In the genomic region with DNA sequence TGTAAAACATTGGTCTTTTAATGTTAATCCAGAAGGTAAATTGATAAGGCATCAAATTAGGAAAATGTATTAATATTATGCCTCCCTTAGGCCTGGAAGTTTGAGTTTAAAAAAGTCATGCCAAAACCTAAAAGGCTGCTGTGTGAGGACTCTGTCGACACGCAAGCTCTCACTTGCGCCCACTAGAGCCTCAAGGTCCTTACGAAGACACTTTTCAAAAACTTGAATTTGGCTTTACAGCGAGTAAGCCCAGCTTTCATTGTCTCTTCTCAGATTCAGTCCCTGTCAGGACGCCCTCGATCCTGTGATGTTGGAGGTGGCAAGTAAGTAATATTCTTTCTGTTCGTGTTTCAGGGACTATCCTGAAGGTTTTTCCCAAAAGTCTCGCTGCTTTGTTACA, we compare ENCODE assay signal across 21 cellular contexts.
DNase-seq lines count a peak whose midpoint lies in the region; ATAC-seq, FAIRE-seq and TF ChIP-seq lines count a peak whose summit lies in the region.
"Had no signal": no experiment of that assay in that cellular context is flagged by ENCODE, and none has a peak within 500 bp of the region (broad histone marks: within the 10 kb centered on the region; RNA-seq: fewer than 3 reads in every experiment).

No MANE protein-coding gene starts in this region.

- no peak overlapping the region for H2BK12ac ChIP-seq in H1 (ENCODE audit: low read depth, low read length)

- H4K5ac ChIP-seq in H1 (ENCODE audit: insufficient read length, low read depth, low read length) = no peak overlapping the region

- H3K9ac ChIP-seq in H1 (replicated peaks in 1 of 4; ENCODE audit: extremely low read depth in 1 of 4, low read depth in 3 of 4, low read length in 3 of 4) = no peak overlapping the region

- H3K14ac ChIP-seq in H1 (ENCODE audit: insufficient read length) = no peak overlapping the region

- no peak overlapping the region for H3K4me2 ChIP-seq in GM23338
- no peak overlapping the region for H3K4me2 ChIP-seq in H1 (ENCODE audit: insufficient read depth in 1 of 2, low read depth in 2 of 2, low read length in 2 of 2)

- TF ChIP-seq POLR2A in H1 (IDR thresholded peaks at IDR 0.05; ENCODE audit: control extremely low read depth in 1 of 2, low read depth in 2 of 2, low read length in 2 of 2) = no peak

- H3K27me3 ChIP-seq in GM23338 (ENCODE audit: insufficient read depth) (no peaks in the 10 kb centered on the region), H1 (replicated peaks in 1 of 4; ENCODE audit: control insufficient read depth in 3 of 4, extremely low read depth in 1 of 4, insufficient read depth in 3 of 4, low read length in 3 of 4) (no peaks in the 10 kb centered on the region)
- H3K27me3 ChIP-seq: breast epithelium, esophagus muscularis mucosa, MG63, right lobe of liver, tibial nerve had no signal

- TF ChIP-seq CTCF in GM23338 (conservative IDR thresholded peaks at IDR 0.05; ENCODE audit: low read depth in 2 of 2) (peak; percentile 22 to 55; a peak in 3 of 4 replicates), H1 (IDR thresholded peaks at IDR 0.05; ENCODE audit: control extremely low read depth in 1 of 3, insufficient read depth in 1 of 3, low read depth in 1 of 3, low read length in 3 of 3) (peak; percentile 16 to 45 (median 22); a peak in 3 of 4 replicates)

- ATAC-seq in GM23338 = peak; percentile 17; the same call in 2 of the 3 replicates
- ATAC-seq: left ventricle myocardium superior, right lobe of liver had no signal

- H3K18ac ChIP-seq in H1 (ENCODE audit: extremely low read depth, low read length) = no peak overlapping the region

- no peaks in the 10 kb centered on the region; the same call in 1 of the 2 replicates for H3K36me3 ChIP-seq in GM23338 (ENCODE audit: insufficient read depth)
- H3K36me3 ChIP-seq in H1 (ENCODE audit: control insufficient read depth in 2 of 4, insufficient read depth in 4 of 4, low read length in 3 of 4) = no peaks in the 10 kb centered on the region
- H3K36me3 ChIP-seq: breast epithelium had no signal

- no peak overlapping the region for H2BK20ac ChIP-seq in H1 (ENCODE audit: low read length)

- H3K9me2 ChIP-seq in GM23338 (ENCODE audit: insufficient read depth) = no peaks in the 10 kb centered on the region

- H3K56ac ChIP-seq in H1 (replicated peaks; ENCODE audit: insufficient read length, low read depth, low read length) = no peak overlapping the region

- peak in 1 of 2 experiments; percentile 26; a peak in 1 of 4 replicates for TF ChIP-seq RAD21 in H1 (IDR thresholded peaks at IDR 0.05 in 1 of 2, conservative IDR thresholded peaks at IDR 0.05 in 1 of 2; ENCODE audit: low read depth in 2 of 2, low read length in 2 of 2)

- no peak for FAIRE-seq in H1 (lab: Jason Lieb, UNC)
- FAIRE-seq: TTC549 had no signal

- H3F3A ChIP-seq in GM23338 (replicated peaks; ENCODE audit: low read depth) = no peaks in the 10 kb centered on the region

- H2AK5ac ChIP-seq in H1 (ENCODE audit: low read depth, low read length) = no peak overlapping the region

- H4K20me1 ChIP-seq in GM23338 (replicated peaks; ENCODE audit: insufficient read depth) = no peaks in the 10 kb centered on the region
- no peaks in the 10 kb centered on the region for H4K20me1 ChIP-seq in H1 (replicated peaks in 1 of 2; ENCODE audit: control insufficient read depth in 1 of 2, insufficient read depth in 2 of 2, low read length in 2 of 2)

- no peaks in the 10 kb centered on the region for H3K79me2 ChIP-seq in GM23338 (replicated peaks; ENCODE audit: insufficient read depth)
- H3K79me2 ChIP-seq in H1 (ENCODE audit: control insufficient read depth in 1 of 2, insufficient read depth in 2 of 2, low read length in 2 of 2) = no peaks in the 10 kb centered on the region

- CTCF ChIA-PET in H1 (lab: Charles Lee; ENCODE audit: partially characterized antibody) = interaction anchor here (0.6 to 1.8 kb wide), 16 partner anchors 9 to 275 kb away, joined by 3 to 10 read pairs (median 4); no protein-coding TSS in a partner anchor

- 81% methylated on average over 9 of the region's 9 CpGs; no CpG with 5 or more reads in 1 of the 2 experiments for WGBS in H1 (ENCODE audit: extremely low coverage in 1 of 2, insufficient coverage in 1 of 2, insufficient read length in 1 of 2, insufficient replicate concordance in 2 of 2, low coverage in 1 of 2, low lambda C conversion rate in 2 of 2, missing lambda C conversion rate in 1 of 2), 2 experiments

- H3K4me1 ChIP-seq in GM23338 (ENCODE audit: insufficient read depth) (peaks cover 13% of the 10 kb centered on the region; the same call in 1 of the 2 replicates), H1 (replicated peaks in 1 of 4; ENCODE audit: control insufficient read depth in 3 of 4, insufficient read depth in 4 of 4, low read length in 3 of 4) (peaks cover 0 to 3% (median 0%) of the 10 kb centered on the region in 4 experiments; a peak in 3 of 7 replicates)
- H3K4me1 ChIP-seq: breast epithelium had no signal

- no peaks in the 10 kb centered on the region for H3K36me3 Mint-ChIP-seq in GM23338 (ENCODE audit: low read depth)
- peaks cover 49% of the 10 kb centered on the region for H3K36me3 Mint-ChIP-seq in T-helper 2 cell treated with Interferon-gamma antibody and Interleukin-4, amounts not matched to agents 5 μg/mL and 100 μg/mL, for 36 hours (ENCODE audit: low read depth)

- no peak overlapping the region for H2BK15ac ChIP-seq in H1 (ENCODE audit: low read length)

- H4K91ac ChIP-seq in H1 (replicated peaks; ENCODE audit: insufficient read length, low read length) = no peak overlapping the region

- no peak overlapping the region for H3K4me3 ChIP-seq in GM23338
- no peak overlapping the region for H3K4me3 ChIP-seq in H1 (ENCODE audit: extremely low read depth in 1 of 4, insufficient read depth in 2 of 4, low read depth in 3 of 4, low read length in 4 of 4)
- H3K4me3 ChIP-seq: breast epithelium, esophagus muscularis mucosa, MG63, right lobe of liver, tibial nerve had no signal

- no peaks in the 10 kb centered on the region for H3K9me3 Mint-ChIP-seq in GM23338
- no peaks in the 10 kb centered on the region for H3K9me3 Mint-ChIP-seq in T-helper 2 cell treated with Interferon-gamma antibody and Interleukin-4, amounts not matched to agents 5 μg/mL and 100 μg/mL, for 36 hours

- H3K23me2 ChIP-seq in H1 (ENCODE audit: low read depth, low read length) = no peaks in the 10 kb centered on the region

- H3K27me3 Mint-ChIP-seq in GM23338 (ENCODE audit: insufficient read depth, low read depth, poor library complexity) = peaks cover 3% of the 10 kb centered on the region
- H3K27me3 Mint-ChIP-seq in T-helper 2 cell treated with Interferon-gamma antibody and Interleukin-4, amounts not matched to agents 5 μg/mL and 100 μg/mL, for 36 hours (ENCODE audit: low read depth) = no peaks in the 10 kb centered on the region

- no peak overlapping the region for H3K27ac Mint-ChIP-seq in GM23338
- H3K27ac Mint-ChIP-seq in T-helper 2 cell treated with Interferon-gamma antibody and Interleukin-4, amounts not matched to agents 5 μg/mL and 100 μg/mL, for 36 hours = peak overlapping the region; percentile 91

- no peak overlapping the region for H2BK5ac ChIP-seq in H1 (ENCODE audit: low read depth, low read length)

- H3K4me1 Mint-ChIP-seq in GM23338 = peaks cover 18% of the 10 kb centered on the region
- H3K4me1 Mint-ChIP-seq in T-helper 2 cell treated with Interferon-gamma antibody and Interleukin-4, amounts not matched to agents 5 μg/mL and 100 μg/mL, for 36 hours (ENCODE audit: low read depth) = peaks cover 31% of the 10 kb centered on the region

- H2AFZ ChIP-seq in GM23338 (no peak overlapping the region), H1 (ENCODE audit: low read length) (no peak overlapping the region)

- no peaks in the 10 kb centered on the region for H3K9me3 ChIP-seq in H1 (ENCODE audit: insufficient read depth in 2 of 2, low read depth in 1 of 2, low read length in 1 of 2)
- H3K9me3 ChIP-seq: breast epithelium, esophagus muscularis mucosa, MG63, right lobe of liver, tibial nerve had no signal

- POLR2A ChIA-PET in H1 (lab: Charles Lee; ENCODE audit: partially characterized antibody) = no interaction called here

- no peak for TF ChIP-seq EP300 in H1 (IDR thresholded peaks at IDR 0.05; ENCODE audit: borderline replicate concordance in 1 of 2, low read depth in 2 of 2, low read length in 2 of 2)

- no peak overlapping the region for H3K23ac ChIP-seq in H1 (ENCODE audit: insufficient read length)

- H3K79me1 ChIP-seq in H1 (ENCODE audit: low read depth, low read length) = no peaks in the 10 kb centered on the region

- H3K4ac ChIP-seq in H1 (replicated peaks; ENCODE audit: insufficient read length, low read depth, low read length) = no peak overlapping the region

- peak; percentile 14 to 16 for DNase-seq in activated CD4-positive, alpha-beta T cell treated with anti-CD3 and anti-CD28 coated beads for 4 hours
- DNase-seq in activated CD4-positive, alpha-beta T cell treated with anti-CD3 and anti-CD28 coated beads for 48 hours = no peak
- DNase-seq in GM23338 (ENCODE audit: low spot score) = peak; percentile 46
- no peak for DNase-seq in T-helper 2 cell treated with Interferon-gamma antibody and Interleukin-4, amounts not matched to agents 5 μg/mL and 100 μg/mL, for 36 hours (ENCODE audit: low spot score)
- DNase-seq in H1 (ENCODE audit: low read depth in 1 of 2, low spot score in 2 of 2) = no peak
- DNase-seq in cerebellum (ENCODE audit: low spot score) = no peak
- no peak for DNase-seq in HuH-7 (ENCODE audit: low spot score)
- no peak for DNase-seq in NCI-H2029 (lab: John Stamatoyannopoulos, UW)
- DNase-seq: 8988T; effector CD4-positive, alpha-beta T cell; glutamatergic neuron; left ventricle myocardium superior; MG63; NCI-H1694 treated with DMSO at 0.1 percent for 48 hours; NCI-H345; right lobe of liver; stimulated activated naive CD4-positive, alpha-beta T cell treated with Interleukin-2 at 50 U/mL for 16 hours had no signal

- H4K8ac ChIP-seq in H1 (ENCODE audit: extremely low read depth, insufficient read depth, low read length) = no peak overlapping the region

- H3K4me3 Mint-ChIP-seq in GM23338 = no peak overlapping the region
- H3K4me3 Mint-ChIP-seq in T-helper 2 cell treated with Interferon-gamma antibody and Interleukin-4, amounts not matched to agents 5 μg/mL and 100 μg/mL, for 36 hours = peak overlapping the region; percentile 82

- H3K27ac ChIP-seq in GM23338 (ENCODE audit: low read depth) = no peak overlapping the region
- H3K27ac ChIP-seq in H1 (ENCODE audit: low read depth, low read length) = no peak overlapping the region
- H3K27ac ChIP-seq: breast epithelium, right lobe of liver had no signal

- H2BK120ac ChIP-seq in H1 (replicated peaks; ENCODE audit: low read depth, low read length) = no peak overlapping the region

TF ChIP-seq in GM23338, 12 proteins besides CTCF, POLR2A, EP300 and RAD21 (continues in another document):
- TF ChIP-seq POLR2AphosphoS5 (IDR thresholded peaks at IDR 0.05; ENCODE audit: low read depth) = no peak
- no peak for TF ChIP-seq ZNF331 (CRISPR knock-in tag; IDR thresholded peaks at IDR 0.05; ENCODE audit: low read depth)
- no peak for TF ChIP-seq EZH2 (IDR thresholded peaks at IDR 0.05; ENCODE audit: low read depth, unreplicated experiment)

TF ChIP-seq in H1, 55 proteins besides CTCF, POLR2A, EP300 and RAD21 (continues in another document):
- TF ChIP-seq JUN (IDR thresholded peaks at IDR 0.05; ENCODE audit: low read depth, low read length) = no peak

Comparison
In these comparisons a context has a peak if more than half of its experiments do, and no peak if none do; other contexts are left out.
1. DNase-seq: peak in activated CD4-positive, alpha-beta T cell treated with anti-CD3 and anti-CD28 coated beads for 4 hours (2 of 2) and GM23338 (single experiment); none in activated CD4-positive, alpha-beta T cell treated with anti-CD3 and anti-CD28 coated beads for 48 hours (single experiment), T-helper 2 cell treated with Interferon-gamma antibody and Interleukin-4, amounts not matched to agents 5 μg/mL and 100 μg/mL, for 36 hours (single experiment), H1 (0 of 2), cerebellum (single experiment), HuH-7 (single experiment) and NCI-H2029 (single experiment).